1 cellular context compared by ENCODE assay signal in genomic region chr19:36687214-36688056, GRCh38.
TF ChIP-seq lines count a peak whose summit lies in the region.

Gene ZNF567, plus strand, starts transcription at chr19:36687612. Its CDS starts 7,256 bp downstream, at chr19:36694868.

TF ChIP-seq in GM12878, 131 proteins besides CTCF, POLR2A, EP300 and RAD21 (continued from another document and continues in another):
- TF ChIP-seq SKIL (IDR thresholded peaks at IDR 0.05; ENCODE audit: low read depth, poor library complexity, severe bottlenecking), result no peak
- no peak for TF ChIP-seq ZNF687 (IDR thresholded peaks at IDR 0.05)
- peak; percentile 98 for TF ChIP-seq IKZF1 (conservative IDR thresholded peaks at IDR 0.05)
- TF ChIP-seq TCF12 (IDR thresholded peaks at IDR 0.05; ENCODE audit: low read depth, low read length), result no peak
- 0 out of 2 replicates have a peak, but pooled peaks have one; percentile 50 for TF ChIP-seq MLLT1 (IDR thresholded peaks at IDR 0.05)
- TF ChIP-seq HCFC1 (IDR thresholded peaks at IDR 0.05; ENCODE audit: low read length), result peak; percentile 96
- TF ChIP-seq BCL3 (IDR thresholded peaks at IDR 0.05; ENCODE audit: borderline replicate concordance, insufficient read depth, low read depth, low read length, poor library complexity, severe bottlenecking), result no peak
- TF ChIP-seq SPI1 (IDR thresholded peaks at IDR 0.05; ENCODE audit: borderline replicate concordance, insufficient read depth, low read depth, low read length), result no peak
- TF ChIP-seq CBX3 (IDR thresholded peaks at IDR 0.05; ENCODE audit: borderline replicate concordance, low read depth), result no peak
- TF ChIP-seq ZNF217 (IDR thresholded peaks at IDR 0.05), result no peak
- no peak; the same call in 1 of the 2 replicates for TF ChIP-seq NKRF (conservative IDR thresholded peaks at IDR 0.05)
- no peak for TF ChIP-seq MYB (IDR thresholded peaks at IDR 0.05; ENCODE audit: borderline replicate concordance, low read depth, low read length)
- no peak for TF ChIP-seq KLF5 (IDR thresholded peaks at IDR 0.05; ENCODE audit: partially characterized antibody)
- peak; percentile 62 for TF ChIP-seq POLR2AphosphoS5 (IDR thresholded peaks at IDR 0.05; ENCODE audit: low read length)
- TF ChIP-seq RBBP5 (conservative IDR thresholded peaks at IDR 0.05), result no peak
- TF ChIP-seq EZH2 (IDR thresholded peaks at IDR 0.05; ENCODE audit: borderline replicate concordance, control insufficient read depth, low read depth, low read length), result no peak
- no peak for TF ChIP-seq ATF2 (IDR thresholded peaks at IDR 0.05; ENCODE audit: low read length)
- no peak for TF ChIP-seq ATF7 (IDR thresholded peaks at IDR 0.05; ENCODE audit: low read depth)
- TF ChIP-seq DPF2 (IDR thresholded peaks at IDR 0.05), result no peak
- peak; percentile 83 for TF ChIP-seq PML (IDR thresholded peaks at IDR 0.05; ENCODE audit: low read length)
- no peak for TF ChIP-seq RCOR1 (conservative IDR thresholded peaks at IDR 0.05; ENCODE audit: low read depth, low read length)
- peak; percentile 83 for TF ChIP-seq CREB1 (IDR thresholded peaks at IDR 0.05; ENCODE audit: low read depth)
- no peak for TF ChIP-seq MYC (IDR thresholded peaks at IDR 0.05; ENCODE audit: insufficient read depth, insufficient read length, insufficient replicate concordance, low read length, severe bottlenecking)
- no peak for TF ChIP-seq WRNIP1 (IDR thresholded peaks at IDR 0.05; ENCODE audit: borderline replicate concordance, low read depth, low read length)
- TF ChIP-seq EGR1 (IDR thresholded peaks at IDR 0.05; ENCODE audit: borderline replicate concordance in 1 of 2, low read depth in 2 of 2, low read length in 2 of 2), result no peak
- TF ChIP-seq NR2C2 (IDR thresholded peaks at IDR 0.05; ENCODE audit: borderline replicate concordance, control insufficient read depth, insufficient read length, low read depth), result peak; percentile 72
- TF ChIP-seq RAD51 (IDR thresholded peaks at IDR 0.05), result no peak
- no peak for TF ChIP-seq E2F8 (IDR thresholded peaks at IDR 0.05; ENCODE audit: low read depth, partially characterized antibody)
- TF ChIP-seq NBN (IDR thresholded peaks at IDR 0.05), result peak; percentile 76; the same call in 1 of the 2 replicates
- peak; percentile 63; the same call in 1 of the 2 replicates for TF ChIP-seq TCF7 (IDR thresholded peaks at IDR 0.05; ENCODE audit: borderline replicate concordance)
- no peak for TF ChIP-seq ZNF384 (IDR thresholded peaks at IDR 0.05; ENCODE audit: borderline replicate concordance, low read depth, low read length)
- TF ChIP-seq USF2 (IDR thresholded peaks at IDR 0.05; ENCODE audit: borderline replicate concordance, low read depth, low read length), result no peak
- no peak for TF ChIP-seq REST (IDR thresholded peaks at IDR 0.05; ENCODE audit: low read depth, low read length)
- TF ChIP-seq CBX5 (IDR thresholded peaks at IDR 0.05; ENCODE audit: low read depth), result 0 out of 2 replicates have a peak, but pooled peaks have one; percentile 47
- TF ChIP-seq SMC3 (IDR thresholded peaks at IDR 0.05; ENCODE audit: borderline replicate concordance, low read length), result no peak
- no peak for TF ChIP-seq MEF2B (IDR thresholded peaks at IDR 0.05; ENCODE audit: partially characterized antibody, poor library complexity, severe bottlenecking)
- no peak for TF ChIP-seq HDGF (IDR thresholded peaks at IDR 0.05)
- no peak for TF ChIP-seq MTA3 (IDR thresholded peaks at IDR 0.05; ENCODE audit: borderline replicate concordance, low read length)
- no peak for TF ChIP-seq HDAC2 (IDR thresholded peaks at IDR 0.05)
